24 cellular contexts compared by ENCODE assay signal in genomic region chr5:146073239-146073900, GRCh38. TPM values are rescaled to one million over a fixed set of nuclear protein-coding genes. Genes with fewer than 3 reads are reported as not detected.
DNase-seq lines count a peak whose midpoint lies in the region; ATAC-seq and TF ChIP-seq lines count a peak whose summit lies in the region.
"Had no signal": no experiment of that assay in that cellular context is flagged by ENCODE, and none has a peak within 500 bp of the region (broad histone marks: within the 10 kb centered on the region; RNA-seq: fewer than 3 reads in every experiment).

No MANE protein-coding gene starts in this region.

- intact Hi-C loops in heart left ventricle (cut with DNase I), result loop anchor here in 2 of 10 donors (2.0 kb wide), 1 partner anchor 29 kb away; no protein-coding TSS in a partner anchor

- TF ChIP-seq CTCF in GM23338 (conservative IDR thresholded peaks at IDR 0.05; ENCODE audit: low read depth in 2 of 2) (no peak), heart left ventricle (IDR thresholded peaks at IDR 0.05) (no peak)

- DNase-seq in GM23338 (ENCODE audit: low spot score), result peak; percentile 75
- DNase-seq in NCI-H69 (lab: John Stamatoyannopoulos, UW), result peak; percentile 94
- DNase-seq in heart left ventricle, result no peak
- DNase-seq in mucosa of gallbladder (ENCODE audit: low spot score), result peak; percentile 42
- DNase-seq in NCI-H226, result no peak
- DNase-seq in hepatic stellate cell (ENCODE audit: low spot score), result no peak
- DNase-seq in activated CD4-positive, alpha-beta T cell treated with anti-CD3 and anti-CD28 coated beads, Interleukin-2, amount 50 U/mL, for 1 hour, result no peak
- DNase-seq: activated CD4-positive, alpha-beta T cell treated with anti-CD3 and anti-CD28 coated beads, Interleukin-2, amount 50 U/mL, for 48 hours; activated gamma-delta T cell; DMS 273 treated with DMSO at 0.1 percent for 48 hours; hippocampal formation; Karpas-422; natural killer cell; NCI-H526; posterior cingulate gyrus; stimulated activated CD4-positive, alpha-beta T cell treated with anti-CD3 and anti-CD28 coated beads, Interleukin-2, amount 100 ng/mL, for 48 hours; stimulated activated naive CD8-positive, alpha-beta T cell treated with anti-CD3 and anti-CD28 coated beads, Interleukin-15, Interleukin-2, amounts not matched to agents 100 U/mL and 50 U/mL, for 24 hours; tibial artery had no signal

- H3K27me3 Mint-ChIP-seq in GM23338 (ENCODE audit: insufficient read depth, low read depth, poor library complexity), result peaks cover 9% of the 10 kb centered on the region
- H3K27me3 Mint-ChIP-seq: dendritic cell treated with granulocyte-macrophage colony-stimulating factor and Interleukin-4, amounts not matched to agents 40 ng/mL and 50 ng/mL, for 4 days had no signal

- H3K27me3 ChIP-seq in GM23338 (ENCODE audit: insufficient read depth) (peaks cover 31% of the 10 kb centered on the region), heart left ventricle (no peaks in the 10 kb centered on the region)
- H3K27me3 ChIP-seq: tibial artery had no signal

- H3K4me1 ChIP-seq in GM23338 (ENCODE audit: insufficient read depth) (peaks cover 58% of the 10 kb centered on the region), heart left ventricle (peaks cover 0 to 57% (median 21%) of the 10 kb centered on the region in 12 donors)

- TF ChIP-seq POLR2A in heart left ventricle (IDR thresholded peaks at IDR 0.05), result no peak

- WGBS in heart left ventricle, 4 donors, result 39 to 47% (median 44%) methylated on average over 9 of the region's 9 CpGs

- no peaks in the 10 kb centered on the region for H3K79me2 ChIP-seq in GM23338 (replicated peaks; ENCODE audit: insufficient read depth)

- H3F3A ChIP-seq in GM23338 (replicated peaks; ENCODE audit: low read depth), result peaks cover 6% of the 10 kb centered on the region; the same call in 1 of the 2 replicates

- peak overlapping the region; percentile 29; the same call in 1 of the 2 replicates for H3K27ac Mint-ChIP-seq in GM23338
- H3K27ac Mint-ChIP-seq: dendritic cell treated with granulocyte-macrophage colony-stimulating factor and Interleukin-4, amounts not matched to agents 40 ng/mL and 50 ng/mL, for 4 days; natural killer cell; T-helper 1 cell treated with Interleukin-12 subunit alpha and Interleukin-12 subunit beta and Interleukin-4 antibody, amounts not matched to agents 30 μg/mL and 1 μg/mL, for 36 hours had no signal

- H3K4me1 Mint-ChIP-seq in GM23338, result peaks cover 52% of the 10 kb centered on the region

- no peaks in the 10 kb centered on the region for H4K20me1 ChIP-seq in GM23338 (replicated peaks; ENCODE audit: insufficient read depth)

- peak overlapping the region; percentile 59 for H3K4me3 Mint-ChIP-seq in GM23338
- H3K4me3 Mint-ChIP-seq: dendritic cell treated with granulocyte-macrophage colony-stimulating factor and Interleukin-4, amounts not matched to agents 40 ng/mL and 50 ng/mL, for 4 days; natural killer cell; T-helper 1 cell treated with Interleukin-12 subunit alpha and Interleukin-12 subunit beta and Interleukin-4 antibody, amounts not matched to agents 30 μg/mL and 1 μg/mL, for 36 hours had no signal

- no peak overlapping the region for H3K27ac ChIP-seq in GM23338 (ENCODE audit: low read depth)
- H3K27ac ChIP-seq in heart left ventricle, result peak overlapping the region; percentile 2 to 90 (median 78)
- H3K27ac ChIP-seq: C4-2B, skin epidermis, tibial artery had no signal

- H3K36me3 ChIP-seq in GM23338 (ENCODE audit: insufficient read depth), result no peaks in the 10 kb centered on the region
- H3K36me3 ChIP-seq in heart left ventricle, result no peaks in the 10 kb centered on the region
- H3K36me3 ChIP-seq: tibial artery had no signal

- H3K4me3 ChIP-seq in GM23338 (peak overlapping the region; percentile 49), heart left ventricle (no peak overlapping the region)
- H3K4me3 ChIP-seq: skin epidermis, tibial artery had no signal

- peaks cover 3% of the 10 kb centered on the region; the same call in 1 of the 3 replicates for H3K9me3 Mint-ChIP-seq in GM23338
- H3K9me3 Mint-ChIP-seq: dendritic cell treated with granulocyte-macrophage colony-stimulating factor and Interleukin-4, amounts not matched to agents 40 ng/mL and 50 ng/mL, for 4 days; natural killer cell; T-helper 1 cell treated with Interleukin-12 subunit alpha and Interleukin-12 subunit beta and Interleukin-4 antibody, amounts not matched to agents 30 μg/mL and 1 μg/mL, for 36 hours had no signal

- peak; percentile 42 for ATAC-seq in GM23338
- peak; percentile 14 to 28 (median 20) for ATAC-seq in heart left ventricle
- no peak for ATAC-seq in GM21576 (IDR thresholded peaks at IDR 0.05; ENCODE audit: unreplicated experiment)
- ATAC-seq: natural killer cell; stimulated activated naive CD8-positive, alpha-beta T cell treated with anti-CD3 and anti-CD28 coated beads, Interleukin-15, Interleukin-2, amounts not matched to agents 100 U/mL and 50 U/mL, for 24 hours had no signal

- H3K9me3 ChIP-seq in heart left ventricle, result no peaks in the 10 kb centered on the region
- H3K9me3 ChIP-seq: tibial artery had no signal

- H2AFZ ChIP-seq in GM23338, result no peak overlapping the region

- no peaks in the 10 kb centered on the region for H3K36me3 Mint-ChIP-seq in GM23338 (ENCODE audit: low read depth)
- H3K36me3 Mint-ChIP-seq: natural killer cell had no signal

- H3K4me2 ChIP-seq in GM23338, result peak overlapping the region; percentile 79

- no peaks in the 10 kb centered on the region for H3K9me2 ChIP-seq in GM23338 (ENCODE audit: insufficient read depth)

TF ChIP-seq in GM23338, 12 proteins besides CTCF, POLR2A, EP300 and RAD21:
- peak; percentile 94 for TF ChIP-seq NANOG (IDR thresholded peaks at IDR 0.05; ENCODE audit: borderline replicate concordance)
- no peak for TF ChIP-seq ZNF462 (CRISPR knock-in tag; IDR thresholded peaks at IDR 0.05)

RNA-seq across cellular contexts. Expression of gene PLAC8L1, which starts 32.0 kb away (rescaled TPM):
- total RNA-seq in GM23338 (2014; rRNA removed; shearing (Covaris generic)), result not detected in 2 replicates
- 0.63 and 2.0 TPM in 2 replicates for polyA plus RNA-seq in GM23338 (2016; fragmentation: Nextera tagmentation; extraction: Ambion mirVana)
- under 1 TPM in 1 of 9 donors, not detected in 8; 0.59 TPM for total RNA-seq in heart left ventricle
- polyA plus RNA-seq in heart left ventricle, result not detected
- not detected for total RNA-seq in mucosa of gallbladder
- total RNA-seq: H4 had no signal

Comparison
In these comparisons a context has a peak if more than half of its experiments do, and no peak if none do; other contexts are left out.
1. DNase-seq: peak in GM23338 (single experiment), NCI-H69 (single experiment) and mucosa of gallbladder (single experiment); none in heart left ventricle (0 of 5), NCI-H226 (single experiment), hepatic stellate cell (single experiment) and activated CD4-positive, alpha-beta T cell treated with anti-CD3 and anti-CD28 coated beads, Interleukin-2, amount 50 U/mL, for 1 hour (single experiment).